Comparison of ENCODE assay signal across 31 cellular contexts in the genomic region with DNA sequence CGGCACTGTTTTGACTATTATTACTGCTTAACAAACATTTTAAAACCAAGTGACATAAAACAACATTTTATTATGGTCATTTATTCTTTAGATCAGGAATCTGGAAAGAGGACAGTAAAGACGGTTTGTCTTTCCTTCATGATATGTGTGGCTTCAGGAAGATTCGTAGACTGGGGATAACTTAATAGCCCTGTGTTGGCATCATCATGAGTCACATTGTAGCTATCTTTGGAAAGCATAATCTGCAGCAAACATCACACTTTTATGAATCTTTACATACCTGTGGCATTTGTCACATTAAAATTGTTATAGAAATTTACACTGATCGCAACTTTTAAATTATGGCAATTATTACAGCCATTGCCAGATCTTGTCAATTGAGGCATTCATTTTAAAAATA.
DNase-seq lines count a peak whose midpoint lies in the region; ATAC-seq and TF ChIP-seq lines count a peak whose summit lies in the region.
"Had no signal": no experiment of that assay in that cellular context is flagged by ENCODE, and none has a peak within 500 bp of the region (broad histone marks: within the 10 kb centered on the region; RNA-seq: fewer than 3 reads in every experiment).

No MANE protein-coding gene starts in this region.

- H3K9me3 Mint-ChIP-seq in MCF 10A (ENCODE audit: unreplicated experiment): peaks cover 7% of the 10 kb centered on the region
- H3K9me3 Mint-ChIP-seq: stimulated activated naive B cell treated with anti-CD40 and anti-IgM and Interleukin-4, amounts not matched to agents 10 μg/mL and 1 μg/mL and 100 μg/mL, for 72 hours had no signal

- no peak overlapping the region for H3K4me3 ChIP-seq in mammary epithelial cell (replicated peaks in 1 of 3; ENCODE audit: insufficient read depth in 1 of 3, low read depth in 2 of 3, low read length in 3 of 3)
- no peak overlapping the region for H3K4me3 ChIP-seq in colonic mucosa
- H3K4me3 ChIP-seq: dorsolateral prefrontal cortex, gastrocnemius medialis, lower lobe of right lung, MG63, psoas muscle, testis had no signal

- no peaks in the 10 kb centered on the region for H3K27me3 Mint-ChIP-seq in MCF 10A (ENCODE audit: insufficient read depth, unreplicated experiment)

- CTCF ChIA-PET in MCF 10A (lab: Yijun Ruan, JAX) (no interaction called here), mammary epithelial cell (lab: Charles Lee; ENCODE audit: low non-redundant PET) (no interaction called here)

- ATAC-seq in SK-N-SH treated with all-trans-retinoic acid at 6 μM for 48 hours (peak; percentile 57; the same call in 2 of the 3 replicates), foreskin keratinocyte (peak; percentile 85), GM21529 (IDR thresholded peaks at IDR 0.05; ENCODE audit: unreplicated experiment) (no peak), GM21717 (IDR thresholded peaks at IDR 0.05; ENCODE audit: unreplicated experiment) (no peak)
- ATAC-seq: activated T-cell treated with anti-CD3 and anti-CD28 coated beads, Interleukin-2, amount 50 U/mL, for 72 hours; gastrocnemius medialis; lower lobe of right lung; psoas muscle; stimulated activated naive B cell treated with anti-CD40 and anti-IgM and Interleukin-4, amounts not matched to agents 10 μg/mL and 1 μg/mL and 100 μg/mL, for 72 hours had no signal

- no peak overlapping the region for H3K27ac ChIP-seq in mammary epithelial cell (ENCODE audit: insufficient read depth, low read depth, low read length)
- H3K27ac ChIP-seq in foreskin keratinocyte: no peak overlapping the region
- no peak overlapping the region for H3K27ac ChIP-seq in colonic mucosa
- H3K27ac ChIP-seq: 22Rv1, gastrocnemius medialis, lower lobe of right lung, psoas muscle, testis had no signal

- H3K4me1 ChIP-seq in mammary epithelial cell (ENCODE audit: insufficient read depth, low read length) (no peaks in the 10 kb centered on the region), foreskin keratinocyte (no peaks in the 10 kb centered on the region), colonic mucosa (no peaks in the 10 kb centered on the region)
- H3K4me1 ChIP-seq: gastrocnemius medialis, lower lobe of right lung, psoas muscle, testis had no signal

- no peaks in the 10 kb centered on the region for H3K36me3 ChIP-seq in mammary epithelial cell (ENCODE audit: insufficient read depth, low read length)
- H3K36me3 ChIP-seq in colonic mucosa: no peaks in the 10 kb centered on the region
- H3K36me3 ChIP-seq: gastrocnemius medialis, lower lobe of right lung, MG63 had no signal

- POLR2A ChIA-PET in MCF 10A (lab: Yijun Ruan, JAX): interaction anchor here (0.9 kb wide), 1 partner anchor 24 kb away, joined by 3 read pairs; no protein-coding TSS in a partner anchor

- H3K79me2 ChIP-seq in mammary epithelial cell (ENCODE audit: insufficient read depth, low read length): no peaks in the 10 kb centered on the region

- no peaks in the 10 kb centered on the region for H4K20me1 ChIP-seq in mammary epithelial cell (ENCODE audit: insufficient read depth, low read length)

- DNase-seq in MCF 10A (ENCODE audit: unreplicated experiment): peak; percentile 0
- no peak for DNase-seq in mammary epithelial cell
- peak; percentile 42 to 73 for DNase-seq in foreskin keratinocyte
- DNase-seq in OCI-M1 (lab: John Stamatoyannopoulos, UW): no peak
- DNase-seq in colonic mucosa: no peak
- DNase-seq: activated CD4-positive, alpha-beta T cell treated with anti-CD3 and anti-CD28 coated beads for 1 hour; activated CD8-positive, alpha-beta memory T cell treated with anti-CD3 and anti-CD28 coated beads for 24 hours; activated naive CD4-positive, alpha-beta T cell treated with anti-CD3 and anti-CD28 coated beads, Interleukin-2, amount 10 ng/mL, durations not matched to agents 7 days and 5 days; activated T-cell treated with anti-CD3 and anti-CD28 coated beads, Interleukin-2, amount 50 U/mL, for 72 hours; anterior cingulate cortex; central memory CD4-positive, alpha-beta T cell; COR-L47; DND-41; dorsolateral prefrontal cortex; gastrocnemius medialis; islet precursor cell; lower lobe of right lung; MG63; NCI-H1417; NCI-H526; psoas muscle; Right ventricle myocardium superior; small intestine; stimulated activated CD4-positive, alpha-beta T cell treated with anti-CD3 and anti-CD28 coated beads, Interleukin-2, amount 100 ng/mL, for 48 hours; stimulated activated naive B cell treated with anti-CD40 and anti-IgM and Interleukin-4, amounts not matched to agents 10 μg/mL and 1 μg/mL and 100 μg/mL, for 72 hours; testis had no signal

- TF ChIP-seq CTCF in MCF 10A (IDR thresholded peaks at IDR 0.05; ENCODE audit: unreplicated experiment) (no peak), mammary epithelial cell (conservative IDR thresholded peaks at IDR 0.05 in 1 of 2, IDR thresholded peaks at IDR 0.05 in 1 of 2; ENCODE audit: extremely low read depth in 1 of 2, insufficient read depth in 1 of 2, low read depth in 1 of 2, low read length in 2 of 2) (no peak), foreskin keratinocyte (conservative IDR thresholded peaks at IDR 0.05) (no peak), colonic mucosa (IDR thresholded peaks at IDR 0.05) (no peak)

- in situ Hi-C loops in mammary epithelial cell (cut with MboI; ENCODE audit: low sequenced_read_pairs in 2 of 2): no loop called here

- WGBS in mammary epithelial cell (ENCODE audit: low coverage, missing lambda C conversion rate): 29% methylated on average over 4 of the region's 4 CpGs

- dilution Hi-C loops in mammary epithelial cell (cut with HindIII; ENCODE audit: low sequenced_read_pairs): no loop called here

- BruUV-seq in MCF 10A (replicated peaks; lab: Mats Ljungman, UMichigan) (no TSS peak), mammary epithelial cell (replicated peaks; lab: Mats Ljungman, UMichigan) (no TSS peak)

- no peak overlapping the region for H3K4me3 Mint-ChIP-seq in MCF 10A (ENCODE audit: unreplicated experiment)
- H3K4me3 Mint-ChIP-seq: activated naive CD4-positive, alpha-beta T cell treated with anti-CD3 and anti-CD28 coated beads, Interleukin-2, amount 10 ng/mL, durations not matched to agents 7 days and 5 days; activated T-cell treated with anti-CD3 and anti-CD28 coated beads, Interleukin-2, amount 50 U/mL, for 72 hours; IgD-negative memory B cell; stimulated activated naive B cell treated with anti-CD40 and anti-IgM and Interleukin-4, amounts not matched to agents 10 μg/mL and 1 μg/mL and 100 μg/mL, for 72 hours had no signal

- no peak overlapping the region for H3K27ac Mint-ChIP-seq in MCF 10A (ENCODE audit: low read depth, unreplicated experiment)
- H3K27ac Mint-ChIP-seq: activated naive CD4-positive, alpha-beta T cell treated with anti-CD3 and anti-CD28 coated beads, Interleukin-2, amount 10 ng/mL, durations not matched to agents 7 days and 5 days; activated T-cell treated with anti-CD3 and anti-CD28 coated beads, Interleukin-2, amount 50 U/mL, for 72 hours; IgD-negative memory B cell; stimulated activated naive B cell treated with anti-CD40 and anti-IgM and Interleukin-4, amounts not matched to agents 10 μg/mL and 1 μg/mL and 100 μg/mL, for 72 hours had no signal

- H3K9ac ChIP-seq in mammary epithelial cell (ENCODE audit: insufficient read depth, low read length): no peak overlapping the region
- no peak overlapping the region for H3K9ac ChIP-seq in colonic mucosa (ENCODE audit: low read depth in 2 of 2, low read length in 2 of 2)

- H2AFZ ChIP-seq in mammary epithelial cell (ENCODE audit: low read depth, low read length): no peak overlapping the region

- H3K9me3 ChIP-seq in mammary epithelial cell (replicated peaks; ENCODE audit: insufficient read depth, low read length) (peaks cover 36% of the 10 kb centered on the region), colonic mucosa (no peaks in the 10 kb centered on the region)
- H3K9me3 ChIP-seq: gastrocnemius medialis, lower lobe of right lung, MG63, psoas muscle, testis had no signal

- no peak overlapping the region for H3K4me2 ChIP-seq in mammary epithelial cell (ENCODE audit: insufficient read depth, low read depth, low read length)

- intact Hi-C loops in MCF 10A (cut with micrococcal nuclease) (no loop called here), mammary epithelial cell (cut with micrococcal nuclease) (no loop called here), colonic mucosa (cut with DNase I) (no loop called here)

- H3K27me3 ChIP-seq in mammary epithelial cell (ENCODE audit: insufficient read depth, low read length) (peaks cover 4% of the 10 kb centered on the region), foreskin keratinocyte (peaks cover 59% of the 10 kb centered on the region), colonic mucosa (no peaks in the 10 kb centered on the region)
- H3K27me3 ChIP-seq: dorsolateral prefrontal cortex, MG63, testis had no signal

- no peaks in the 10 kb centered on the region for H3K4me1 Mint-ChIP-seq in MCF 10A (ENCODE audit: insufficient read depth, unreplicated experiment)
- H3K4me1 Mint-ChIP-seq: activated naive CD4-positive, alpha-beta T cell treated with anti-CD3 and anti-CD28 coated beads, Interleukin-2, amount 10 ng/mL, durations not matched to agents 7 days and 5 days; stimulated activated naive B cell treated with anti-CD40 and anti-IgM and Interleukin-4, amounts not matched to agents 10 μg/mL and 1 μg/mL and 100 μg/mL, for 72 hours had no signal

- H3K36me3 Mint-ChIP-seq in MCF 10A (ENCODE audit: insufficient read depth, unreplicated experiment): no peaks in the 10 kb centered on the region
- H3K36me3 Mint-ChIP-seq: activated naive CD4-positive, alpha-beta T cell treated with anti-CD3 and anti-CD28 coated beads, Interleukin-2, amount 10 ng/mL, durations not matched to agents 7 days and 5 days had no signal

TF ChIP-seq in SK-N-SH treated with all-trans-retinoic acid at 6 μM for 48 hours, 23 proteins besides CTCF, POLR2A, EP300 and RAD21 (continues in another document):
- no peak for TF ChIP-seq ARNTL (CRISPR knock-in tag; IDR thresholded peaks at IDR 0.05; ENCODE audit: borderline replicate concordance, low read depth)
- TF ChIP-seq, protein P1, sequence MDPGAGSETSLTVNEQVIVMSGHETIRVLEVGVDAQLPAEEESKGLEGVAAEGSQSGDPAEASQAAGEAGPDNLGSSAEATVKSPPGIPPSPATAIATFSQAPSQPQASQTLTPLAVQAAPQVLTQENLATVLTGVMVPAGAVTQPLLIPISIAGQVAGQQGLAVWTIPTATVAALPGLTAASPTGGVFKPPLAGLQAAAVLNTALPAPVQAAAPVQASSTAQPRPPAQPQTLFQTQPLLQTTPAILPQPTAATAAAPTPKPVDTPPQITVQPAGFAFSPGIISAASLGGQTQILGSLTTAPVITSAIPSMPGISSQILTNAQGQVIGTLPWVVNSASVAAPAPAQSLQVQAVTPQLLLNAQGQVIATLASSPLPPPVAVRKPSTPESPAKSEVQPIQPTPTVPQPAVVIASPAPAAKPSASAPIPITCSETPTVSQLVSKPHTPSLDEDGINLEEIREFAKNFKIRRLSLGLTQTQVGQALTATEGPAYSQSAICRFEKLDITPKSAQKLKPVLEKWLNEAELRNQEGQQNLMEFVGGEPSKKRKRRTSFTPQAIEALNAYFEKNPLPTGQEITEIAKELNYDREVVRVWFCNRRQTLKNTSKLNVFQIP (CRISPR knock-in tag; IDR thresholded peaks at IDR 0.05; ENCODE audit: borderline replicate concordance, low read depth): no peak

Comparison
In these comparisons a context has a peak if more than half of its experiments do, and no peak if none do; other contexts are left out.
1. DNase-seq: peak in MCF 10A (single experiment) and foreskin keratinocyte (2 of 2); none in mammary epithelial cell (single experiment), OCI-M1 (single experiment) and colonic mucosa (single experiment).
2. ATAC-seq: peak in SK-N-SH treated with all-trans-retinoic acid at 6 μM for 48 hours (single experiment) and foreskin keratinocyte (single experiment); none in GM21529 (single experiment) and GM21717 (single experiment).